In the genomic region with DNA sequence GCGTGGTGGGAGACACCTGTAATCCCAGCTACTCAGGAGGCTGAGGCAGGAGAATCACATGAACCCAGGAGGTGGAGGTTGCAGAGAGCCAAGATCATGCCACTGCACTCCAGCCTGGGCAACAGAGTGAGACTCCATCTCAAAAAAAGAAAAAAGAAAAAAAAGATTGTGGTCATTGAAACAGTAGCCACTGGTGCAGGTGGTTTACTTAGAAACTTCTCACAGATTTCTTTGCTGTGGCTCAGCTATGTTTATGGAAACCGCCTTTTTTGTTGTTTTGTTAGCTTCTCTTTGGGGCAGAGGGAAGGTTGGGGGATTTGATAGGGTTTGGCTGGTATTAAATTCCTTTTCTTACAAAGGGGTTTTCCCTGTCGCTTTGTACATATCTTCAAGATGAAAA, we compare ENCODE assay signal across 6 cellular contexts. TPM values are rescaled to one million over a fixed set of nuclear protein-coding genes. Genes with fewer than 3 reads are reported as not detected.
A peak's percentile ranks its signal among the peaks of the same experiment; 100 is the strongest.
DNase-seq lines count a peak whose midpoint lies in the region; ATAC-seq, FAIRE-seq and TF ChIP-seq lines count a peak whose summit lies in the region.
"Not testable (repeated sequence)": the region's sequence is repeated elsewhere in the genome, so short reads cannot be mapped to it uniquely, and the experiment has no call there.

No MANE protein-coding gene starts in this region.

- POLR2A ChIA-PET in CD4-positive, alpha-beta memory T cell (lab: Charles Lee; ENCODE audit: partially characterized antibody), result interaction anchor here (0.7 to 3.0 kb wide), 4 partner anchors 8 to 26 kb away, joined by 3 to 32 read pairs (median 4); a partner anchor contains a TSS
- POLR2A ChIA-PET in activated CD4-positive, alpha-beta T cell treated with anti-CD3 and anti-CD28 coated beads, Interleukin-2, amount 10 ng/mL, durations not matched to agents 7 days and 5 days (lab: Charles Lee), result not testable (repeated sequence)
- POLR2A ChIA-PET in naive thymus-derived CD4-positive, alpha-beta T cell (lab: Charles Lee), result interaction anchor here (0.9 to 3.1 kb wide), 4 partner anchors 8 to 19 kb away, joined by 3 to 22 read pairs (median 7); a partner anchor contains a TSS

- peak; percentile 40 for ATAC-seq in naive thymus-derived CD4-positive, alpha-beta T cell
- peak; percentile 45 to 63 (median 58) for ATAC-seq in pancreas

- not testable (repeated sequence) for H3K36me3 ChIP-seq in CD4-positive, alpha-beta memory T cell (ENCODE audit: insufficient read depth, low read length); naive thymus-derived CD4-positive, alpha-beta T cell (ENCODE audit: control insufficient read depth in 2 of 3, insufficient read depth in 3 of 3, low read length in 3 of 3); pancreas

- not testable (repeated sequence) for DNase-seq in CD4-positive, alpha-beta memory T cell; activated CD4-positive, alpha-beta T cell treated with anti-CD3 and anti-CD28 coated beads, Interleukin-2, amount 10 ng/mL, durations not matched to agents 7 days and 5 days; activated naive CD4-positive, alpha-beta T cell treated with anti-CD3 and anti-CD28 coated beads, Interleukin-2, amount 10 ng/mL, durations not matched to agents 7 days and 5 days; pancreas
- DNase-seq in naive thymus-derived CD4-positive, alpha-beta T cell, result peak in 2 of 9 donors; percentile 16 to 21

- 46 to 62% methylated on average over 3 of the region's 3 CpGs for WGBS in pancreas, 2 donors

- peaks cover 36% of the 10 kb centered on the region for H3K4me1 ChIP-seq in CD4-positive, alpha-beta memory T cell (ENCODE audit: insufficient read depth, low read length)
- H3K4me1 ChIP-seq in naive thymus-derived CD4-positive, alpha-beta T cell (ENCODE audit: control insufficient read depth in 2 of 2, insufficient read depth in 2 of 2, low read length in 2 of 2), result peaks cover 20 to 35% of the 10 kb centered on the region in 2 donors
- peaks cover 19 to 62% (median 53%) of the 10 kb centered on the region in 3 donors for H3K4me1 ChIP-seq in pancreas

- FAIRE-seq in pancreas (lab: Jason Lieb, UNC), result not testable (repeated sequence)

- H3K27ac ChIP-seq in CD4-positive, alpha-beta memory T cell (ENCODE audit: low read depth, low read length); naive thymus-derived CD4-positive, alpha-beta T cell (ENCODE audit: low read depth, low read length): not testable (repeated sequence)
- peak overlapping the region; percentile 44 to 80 (median 56) for H3K27ac ChIP-seq in pancreas

- peaks cover 0 to 17% of the 10 kb centered on the region in 2 donors for H3K36me3 Mint-ChIP-seq in CD4-positive, alpha-beta memory T cell
- H3K36me3 Mint-ChIP-seq in T-helper 1 cell treated with Interleukin-12 subunit alpha and Interleukin-12 subunit beta and Interleukin-4 antibody, amounts not matched to agents 30 μg/mL and 1 μg/mL, for 36 hours (ENCODE audit: low read depth), result peaks cover 15% of the 10 kb centered on the region
- H3K36me3 Mint-ChIP-seq in activated CD4-positive, alpha-beta T cell treated with anti-CD3 and anti-CD28 coated beads, Interleukin-2, amount 10 ng/mL, durations not matched to agents 7 days and 5 days (ENCODE audit: low read depth); activated naive CD4-positive, alpha-beta T cell treated with anti-CD3 and anti-CD28 coated beads, Interleukin-2, amount 10 ng/mL, durations not matched to agents 7 days and 5 days; naive thymus-derived CD4-positive, alpha-beta T cell: not testable (repeated sequence)

- H3K4me1 Mint-ChIP-seq in CD4-positive, alpha-beta memory T cell, result peaks cover 35 to 61% (median 47%) of the 10 kb centered on the region in 4 donors
- peaks cover 29% of the 10 kb centered on the region for H3K4me1 Mint-ChIP-seq in T-helper 1 cell treated with Interleukin-12 subunit alpha and Interleukin-12 subunit beta and Interleukin-4 antibody, amounts not matched to agents 30 μg/mL and 1 μg/mL, for 36 hours (ENCODE audit: low read depth)
- H3K4me1 Mint-ChIP-seq in activated CD4-positive, alpha-beta T cell treated with anti-CD3 and anti-CD28 coated beads, Interleukin-2, amount 10 ng/mL, durations not matched to agents 7 days and 5 days, result peaks cover 38% of the 10 kb centered on the region
- H3K4me1 Mint-ChIP-seq in activated naive CD4-positive, alpha-beta T cell treated with anti-CD3 and anti-CD28 coated beads, Interleukin-2, amount 10 ng/mL, durations not matched to agents 7 days and 5 days, result peaks cover 56% of the 10 kb centered on the region
- peaks cover 13 to 72% (median 69%) of the 10 kb centered on the region in 7 donors for H3K4me1 Mint-ChIP-seq in naive thymus-derived CD4-positive, alpha-beta T cell

- CTCF ChIA-PET in CD4-positive, alpha-beta memory T cell (lab: Charles Lee; ENCODE audit: partially characterized antibody), result interaction anchor here (1.1 to 3.8 kb wide), 3 partner anchors 8 to 27 kb away, joined by 4 to 17 read pairs (median 16); a partner anchor contains a TSS
- CTCF ChIA-PET in activated CD4-positive, alpha-beta T cell treated with anti-CD3 and anti-CD28 coated beads, Interleukin-2, amount 10 ng/mL, durations not matched to agents 7 days and 5 days (lab: Charles Lee), result interaction anchor here (1.5 kb wide), 1 partner anchor 34 kb away, joined by 3 read pairs; no protein-coding TSS in a partner anchor
- CTCF ChIA-PET in activated naive CD4-positive, alpha-beta T cell treated with anti-CD3 and anti-CD28 coated beads, Interleukin-2, amount 10 ng/mL, durations not matched to agents 7 days and 5 days (lab: Charles Lee), result not testable (repeated sequence)
- CTCF ChIA-PET in naive thymus-derived CD4-positive, alpha-beta T cell (lab: Charles Lee), result interaction anchor here (1.8 kb wide), 1 partner anchor 9 kb away, joined by 4 read pairs; no protein-coding TSS in a partner anchor

- H3K27me3 Mint-ChIP-seq in CD4-positive, alpha-beta memory T cell; T-helper 1 cell treated with Interleukin-12 subunit alpha and Interleukin-12 subunit beta and Interleukin-4 antibody, amounts not matched to agents 30 μg/mL and 1 μg/mL, for 36 hours (ENCODE audit: low read depth); activated CD4-positive, alpha-beta T cell treated with anti-CD3 and anti-CD28 coated beads, Interleukin-2, amount 10 ng/mL, durations not matched to agents 7 days and 5 days; activated naive CD4-positive, alpha-beta T cell treated with anti-CD3 and anti-CD28 coated beads, Interleukin-2, amount 10 ng/mL, durations not matched to agents 7 days and 5 days; naive thymus-derived CD4-positive, alpha-beta T cell: not testable (repeated sequence)

- not testable (repeated sequence) for H3K9me3 Mint-ChIP-seq in CD4-positive, alpha-beta memory T cell; T-helper 1 cell treated with Interleukin-12 subunit alpha and Interleukin-12 subunit beta and Interleukin-4 antibody, amounts not matched to agents 30 μg/mL and 1 μg/mL, for 36 hours; activated CD4-positive, alpha-beta T cell treated with anti-CD3 and anti-CD28 coated beads, Interleukin-2, amount 10 ng/mL, durations not matched to agents 7 days and 5 days; activated naive CD4-positive, alpha-beta T cell treated with anti-CD3 and anti-CD28 coated beads, Interleukin-2, amount 10 ng/mL, durations not matched to agents 7 days and 5 days; naive thymus-derived CD4-positive, alpha-beta T cell

- not testable (repeated sequence) for TF ChIP-seq CTCF in pancreas (IDR thresholded peaks at IDR 0.05)

- intact Hi-C loops in CD4-positive, alpha-beta memory T cell (cut with micrococcal nuclease), result loop anchor here (1.0 kb wide), 1 partner anchor 9 kb away; no protein-coding TSS in a partner anchor
- intact Hi-C loops in naive thymus-derived CD4-positive, alpha-beta T cell (cut with micrococcal nuclease), result loop anchor here in 1 of 2 donors (1.0 to 10.0 kb wide), 2 partner anchors 9 to 227 kb away; no protein-coding TSS in a partner anchor
- intact Hi-C loops in pancreas (cut with DNase I), result not testable (repeated sequence)

- not testable (repeated sequence) for H3K4me3 ChIP-seq in CD4-positive, alpha-beta memory T cell (ENCODE audit: low read length in 2 of 2); naive thymus-derived CD4-positive, alpha-beta T cell (ENCODE audit: low read length); pancreas

- H3K27me3 ChIP-seq in CD4-positive, alpha-beta memory T cell (ENCODE audit: insufficient read depth, low read length); naive thymus-derived CD4-positive, alpha-beta T cell (ENCODE audit: control insufficient read depth in 2 of 2, insufficient read depth in 2 of 2, low read length in 2 of 2); pancreas: not testable (repeated sequence)

- H3K4me3 Mint-ChIP-seq in CD4-positive, alpha-beta memory T cell, result peak overlapping the region in 6 of 8 donors; percentile 15 to 79 (median 65)
- H3K4me3 Mint-ChIP-seq in T-helper 1 cell treated with Interleukin-12 subunit alpha and Interleukin-12 subunit beta and Interleukin-4 antibody, amounts not matched to agents 30 μg/mL and 1 μg/mL, for 36 hours; activated CD4-positive, alpha-beta T cell treated with anti-CD3 and anti-CD28 coated beads, Interleukin-2, amount 10 ng/mL, durations not matched to agents 7 days and 5 days; activated naive CD4-positive, alpha-beta T cell treated with anti-CD3 and anti-CD28 coated beads, Interleukin-2, amount 10 ng/mL, durations not matched to agents 7 days and 5 days: not testable (repeated sequence)
- peak overlapping the region in 6 of 10 donors; percentile 6 to 76 (median 44) for H3K4me3 Mint-ChIP-seq in naive thymus-derived CD4-positive, alpha-beta T cell

- peak overlapping the region in 5 of 7 donors; percentile 68 to 95 (median 89) for H3K27ac Mint-ChIP-seq in CD4-positive, alpha-beta memory T cell
- peak overlapping the region; percentile 24 for H3K27ac Mint-ChIP-seq in T-helper 1 cell treated with Interleukin-12 subunit alpha and Interleukin-12 subunit beta and Interleukin-4 antibody, amounts not matched to agents 30 μg/mL and 1 μg/mL, for 36 hours
- peak overlapping the region; percentile 90 for H3K27ac Mint-ChIP-seq in activated CD4-positive, alpha-beta T cell treated with anti-CD3 and anti-CD28 coated beads, Interleukin-2, amount 10 ng/mL, durations not matched to agents 7 days and 5 days
- peak overlapping the region; percentile 89 for H3K27ac Mint-ChIP-seq in activated naive CD4-positive, alpha-beta T cell treated with anti-CD3 and anti-CD28 coated beads, Interleukin-2, amount 10 ng/mL, durations not matched to agents 7 days and 5 days
- peak overlapping the region; percentile 18 to 91 (median 83) for H3K27ac Mint-ChIP-seq in naive thymus-derived CD4-positive, alpha-beta T cell

- H3K9me3 ChIP-seq in CD4-positive, alpha-beta memory T cell (ENCODE audit: control insufficient read depth in 1 of 2, low read length in 2 of 2); naive thymus-derived CD4-positive, alpha-beta T cell (ENCODE audit: control insufficient read depth in 2 of 3, low read length in 3 of 3); pancreas: not testable (repeated sequence)

RNA-seq across cellular contexts. Expression of a gene that starts 19.7 kb away (rescaled TPM):
- 1 to 10 TPM; 1.3 to 2.4 TPM for total RNA-seq in CD4-positive, alpha-beta memory T cell
- polyA plus RNA-seq in CD4-positive, alpha-beta memory T cell, result 1 to 10 TPM in 1 of 2 donors, under 1 TPM in 1; 0.75 to 1.5 TPM
- under 1 TPM in 1 of 2 experiments, not detected in 1; 0.22 TPM for total RNA-seq in activated CD4-positive, alpha-beta T cell treated with anti-CD3 and anti-CD28 coated beads, Interleukin-2, amount 10 ng/mL, durations not matched to agents 7 days and 5 days
- total RNA-seq in naive thymus-derived CD4-positive, alpha-beta T cell, result under 1 TPM; 0.07 to 0.97 (median 0.73) TPM
- under 1 TPM; 0.38 to 0.69 TPM for polyA plus RNA-seq in naive thymus-derived CD4-positive, alpha-beta T cell
- 10 to 100 TPM; 37.5 to 61.9 (median 47.6) TPM for total RNA-seq in pancreas
- polyA plus RNA-seq in pancreas, result 10 to 100 TPM; 12.4 to 13.5 TPM

Comparison
In these comparisons a context has a peak if more than half of its experiments do, and no peak if none do; other contexts are left out.
1. H3K27ac Mint-ChIP-seq: peak in every context shown above with its lines; median percentile 90 in activated CD4-positive, alpha-beta T cell treated with anti-CD3 and anti-CD28 coated beads, Interleukin-2, amount 10 ng/mL, durations not matched to agents 7 days and 5 days; 89 in CD4-positive, alpha-beta memory T cell; 89 in activated naive CD4-positive, alpha-beta T cell treated with anti-CD3 and anti-CD28 coated beads, Interleukin-2, amount 10 ng/mL, durations not matched to agents 7 days and 5 days; 83 in naive thymus-derived CD4-positive, alpha-beta T cell; 24 in T-helper 1 cell treated with Interleukin-12 subunit alpha and Interleukin-12 subunit beta and Interleukin-4 antibody, amounts not matched to agents 30 μg/mL and 1 μg/mL, for 36 hours.
2. RNA of a gene that starts 19.7 kb away (total RNA-seq): 37.5 to 61.9 TPM in pancreas; 1.3 to 2.4 TPM in CD4-positive, alpha-beta memory T cell, 0.07 to 0.97 TPM in naive thymus-derived CD4-positive, alpha-beta T cell and 0.22 TPM in activated CD4-positive, alpha-beta T cell treated with anti-CD3 and anti-CD28 coated beads, Interleukin-2, amount 10 ng/mL, durations not matched to agents 7 days and 5 days; every median in the first group is over 10 times any median in the second.